In genomic region chr15:78035319-78035718, GRCh38 we compare ENCODE assay signal across 9 cellular contexts. TPM values are rescaled to one million over a fixed set of nuclear protein-coding genes. Genes with fewer than 3 reads are reported as not detected.
DNase-seq lines count a peak whose midpoint lies in the region; TF ChIP-seq lines count a peak whose summit lies in the region.
"Had no signal": no experiment of that assay in that cellular context is flagged by ENCODE, and none has a peak within 500 bp of the region (broad histone marks: within the 10 kb centered on the region; RNA-seq: fewer than 3 reads in every experiment).

No MANE protein-coding gene starts in this region.

- no peaks in the 10 kb centered on the region for H3K9me3 Mint-ChIP-seq in mesothelial cell of epicardium

- H3K4me3 Mint-ChIP-seq in mesothelial cell of epicardium, result no peak overlapping the region

- H3K27me3 Mint-ChIP-seq in mesothelial cell of epicardium (ENCODE audit: low read depth), result no peaks in the 10 kb centered on the region

- H3K4me1 ChIP-seq in uterus, result peaks cover 4 to 15% of the 10 kb centered on the region in 2 donors

- H3K27me3 ChIP-seq in uterus, result no peaks in the 10 kb centered on the region

- peak overlapping the region; percentile 62 to 65 for H3K27ac ChIP-seq in uterus

- peaks cover 7% of the 10 kb centered on the region for H3K36me3 Mint-ChIP-seq in mesothelial cell of epicardium

- peaks cover 15% of the 10 kb centered on the region for H3K4me1 Mint-ChIP-seq in mesothelial cell of epicardium

- no peaks in the 10 kb centered on the region for H3K36me3 ChIP-seq in uterus

- no peak for TF ChIP-seq POLR2A in uterus (IDR thresholded peaks at IDR 0.05)

- no peaks in the 10 kb centered on the region for H3K9me3 ChIP-seq in uterus

- peak overlapping the region; percentile 5 for H3K27ac Mint-ChIP-seq in mesothelial cell of epicardium

- H3K4me3 ChIP-seq in uterus, result no peak overlapping the region
- H3K4me3 ChIP-seq: SK-N-MC had no signal

- peak; percentile 49 for DNase-seq in stimulated activated CD4-positive, alpha-beta T cell treated with anti-CD3 and anti-CD28 coated beads, Interleukin-15, amount 100 ng/mL, for 24 hours
- no peak for DNase-seq in stimulated activated CD4-positive, alpha-beta T cell treated with anti-CD3 and anti-CD28 coated beads, Interleukin-12 subunit alpha, Interleukin-12 subunit beta, amount 100 ng/mL, for 4 hours
- DNase-seq in astrocyte of the hippocampus (ENCODE audit: low read depth, low spot score) (peak; percentile 55), mesothelial cell of epicardium (ENCODE audit: low spot score in 2 of 2, unreplicated experiment in 2 of 2) (no peak), uterus (peak; percentile 43 to 49), NCI-H82 treated with DMSO at 0.1 percent for 48 hours (lab: John Stamatoyannopoulos, UW; ENCODE audit: unreplicated experiment) (no peak), SIG-M5 treated with dmso at 0.1 percent for 504 hours (lab: John Stamatoyannopoulos, UW; ENCODE audit: unreplicated experiment) (no peak), SKM-1 (lab: John Stamatoyannopoulos, UW; ENCODE audit: unreplicated experiment) (no peak)

- TF ChIP-seq CTCF in mesothelial cell of epicardium (IDR thresholded peaks at IDR 0.05; ENCODE audit: unreplicated experiment), result no peak
- no peak for TF ChIP-seq CTCF in uterus (IDR thresholded peaks at IDR 0.05)

- intact Hi-C loops in uterus (cut with DNase I; ENCODE audit: low total_unique reads), result no loop called here

RNA-seq across cellular contexts. Expression of gene TBC1D2B, which starts 42.2 kb away (rescaled TPM):
- total RNA-seq in mesothelial cell of epicardium, result 33.8 to 39.8 TPM (median 38.5 TPM) in 3 replicates
- total RNA-seq in uterus, result 10 to 100 TPM; 27.7 to 89.0 (median 57.9) TPM

RNA-seq across cellular contexts. Expression of gene SH2D7, which starts 57.0 kb away (rescaled TPM):
- total RNA-seq in mesothelial cell of epicardium (not detected in 3 replicates), uterus (not detected)

Comparison
In these comparisons a context has a peak if more than half of its experiments do, and no peak if none do; other contexts are left out.
1. DNase-seq: peak in stimulated activated CD4-positive, alpha-beta T cell treated with anti-CD3 and anti-CD28 coated beads, Interleukin-15, amount 100 ng/mL, for 24 hours (single experiment), astrocyte of the hippocampus (single experiment) and uterus (2 of 2); none in stimulated activated CD4-positive, alpha-beta T cell treated with anti-CD3 and anti-CD28 coated beads, Interleukin-12 subunit alpha, Interleukin-12 subunit beta, amount 100 ng/mL, for 4 hours (single experiment), mesothelial cell of epicardium (0 of 2), NCI-H82 treated with DMSO at 0.1 percent for 48 hours (single experiment), SIG-M5 treated with dmso at 0.1 percent for 504 hours (single experiment) and SKM-1 (single experiment).